Comparison of ENCODE assay signal across 8 cellular contexts in genomic region chr1:117060441-117061317, GRCh38. TPM values are rescaled to one million over a fixed set of nuclear protein-coding genes. Genes with fewer than 3 reads are reported as not detected.
DNase-seq lines count a peak whose midpoint lies in the region; ATAC-seq and TF ChIP-seq lines count a peak whose summit lies in the region.

No MANE protein-coding gene starts in this region.

- H3K4me3 Mint-ChIP-seq in neural crest cell = no peak overlapping the region

- ATAC-seq in HG03432 (IDR thresholded peaks at IDR 0.05; ENCODE audit: unreplicated experiment) = peak; percentile 4

- peak overlapping the region; percentile 96 for H2AFZ ChIP-seq in fibroblast of lung (ENCODE audit: low read length)

- TF ChIP-seq POLR2A in GM19099 (IDR thresholded peaks at IDR 0.05; ENCODE audit: extremely low read depth, insufficient read length, low read depth) = peak; percentile 42

- H3K36me3 ChIP-seq in fibroblast of lung (ENCODE audit: control insufficient read depth, insufficient read depth, low read length) = no peaks in the 10 kb centered on the region

- peak overlapping the region; percentile 89 for H3K4me2 ChIP-seq in fibroblast of lung (ENCODE audit: extremely low read depth, insufficient read depth, low read length)

- H3K27me3 Mint-ChIP-seq in neural crest cell (ENCODE audit: low read depth) = no peaks in the 10 kb centered on the region

- H3K79me2 ChIP-seq in fibroblast of lung (ENCODE audit: control insufficient read depth, insufficient read depth, low read length) = no peaks in the 10 kb centered on the region

- TF ChIP-seq CTCF in fibroblast of lung (conservative IDR thresholded peaks at IDR 0.05 in 1 of 2, IDR thresholded peaks at IDR 0.05 in 1 of 2; ENCODE audit: low read depth in 1 of 2, low read length in 2 of 2) = no peak
- TF ChIP-seq CTCF in neural crest cell (conservative IDR thresholded peaks at IDR 0.05) = no peak

- H3K9ac ChIP-seq in fibroblast of lung (ENCODE audit: insufficient read depth, low read length) = peak overlapping the region; percentile 68

- peaks cover 30% of the 10 kb centered on the region for H3K4me1 Mint-ChIP-seq in neural crest cell

- DNase-seq in NCI-H1105 (lab: John Stamatoyannopoulos, UW) = peak; percentile 7
- no peak for DNase-seq in NCI-H1105 treated with DMSO at 0.1 percent for 48 hours (lab: John Stamatoyannopoulos, UW)
- peak; percentile 1 for DNase-seq in T follicular helper cell (ENCODE audit: low read depth)
- DNase-seq in fibroblast of lung (ENCODE audit: low read depth in 2 of 2) = peak; percentile 42 to 60
- DNase-seq in neural crest cell (ENCODE audit: low read depth, low spot score) = no peak
- no peak for DNase-seq in NCI-H187 treated with DMSO at 0.1 percent for 48 hours (lab: John Stamatoyannopoulos, UW)

- no peaks in the 10 kb centered on the region for H3K27me3 ChIP-seq in fibroblast of lung (ENCODE audit: control insufficient read depth, insufficient read depth, low read length)

- peak overlapping the region; percentile 65 for H3K27ac ChIP-seq in fibroblast of lung (ENCODE audit: insufficient read depth, low read length)

- peaks cover 3% of the 10 kb centered on the region for H3K36me3 Mint-ChIP-seq in neural crest cell (ENCODE audit: low read depth)

- no peaks in the 10 kb centered on the region for H3K9me3 ChIP-seq in fibroblast of lung (ENCODE audit: control insufficient read depth, insufficient read depth, low read depth, low read length)

- H3K4me3 ChIP-seq in fibroblast of lung (replicated peaks in 1 of 4; ENCODE audit: control extremely low read depth in 1 of 4, insufficient read depth in 1 of 4, low read depth in 3 of 4, low read length in 4 of 4) = peak overlapping the region; percentile 82 to 90 (median 89)

- no peaks in the 10 kb centered on the region for H4K20me1 ChIP-seq in fibroblast of lung (ENCODE audit: control insufficient read depth, extremely low read depth, insufficient read depth, low read length)

- H3K4me1 ChIP-seq in fibroblast of lung (ENCODE audit: control insufficient read depth, extremely low read depth, insufficient read depth, low read length) = peaks cover 4% of the 10 kb centered on the region

- no peaks in the 10 kb centered on the region for H3K9me3 Mint-ChIP-seq in neural crest cell

- peak overlapping the region; percentile 90 for H3K27ac Mint-ChIP-seq in neural crest cell (ENCODE audit: unreplicated experiment)

RNA-seq across cellular contexts. Expression of gene TTF2, which starts 0.6 kb away (rescaled TPM):
- total RNA-seq in fibroblast of lung = 7.7 and 13.2 TPM in 2 replicates
- polyA plus RNA-seq in fibroblast of lung = 10.0 and 14.9 TPM in 2 replicates
- 7.6 and 12.7 TPM in 2 replicates for polyA plus RNA-seq in fibroblast of lung (2012)
- polyA minus RNA-seq in fibroblast of lung (ENCODE audit: low replicate concordance) = 3.5 and 22.7 TPM in 2 replicates
- 66.7 and 69.8 TPM in 2 replicates for total RNA-seq in neural crest cell

RNA-seq across cellular contexts. Expression of gene CD101, which starts 59.1 kb away (rescaled TPM):
- total RNA-seq in fibroblast of lung (under 0.01 TPM in 1 of 2 replicates, not detected in the other), neural crest cell (3.7 and 4.3 TPM in 2 replicates)
- polyA plus RNA-seq in fibroblast of lung = 0.25 TPM in 1 of 2 replicates, not detected in the other
- polyA plus RNA-seq in fibroblast of lung (2012) = not detected in 2 replicates
- polyA minus RNA-seq in fibroblast of lung (ENCODE audit: low replicate concordance) = not detected in 2 replicates

Comparison
In these comparisons a context has a peak if more than half of its experiments do, and no peak if none do; other contexts are left out.
1. DNase-seq: peak in NCI-H1105 (single experiment), T follicular helper cell (single experiment) and fibroblast of lung (2 of 2); none in NCI-H1105 treated with DMSO at 0.1 percent for 48 hours (single experiment), neural crest cell (single experiment) and NCI-H187 treated with DMSO at 0.1 percent for 48 hours (single experiment).